31 cellular contexts compared by ENCODE assay signal in genomic region chr15:23567921-23568320, GRCh38. TPM values are rescaled to one million over a fixed set of nuclear protein-coding genes. Genes with fewer than 3 reads are reported as not detected.
A peak's percentile ranks its signal among the peaks of the same experiment; 100 is the strongest.
DNase-seq lines count a peak whose midpoint lies in the region; ATAC-seq and TF ChIP-seq lines count a peak whose summit lies in the region.
"Had no signal": no experiment of that assay in that cellular context is flagged by ENCODE, and none has a peak within 500 bp of the region (broad histone marks: within the 10 kb centered on the region; RNA-seq: fewer than 3 reads in every experiment).

No MANE protein-coding gene starts in this region.

- H3F3A ChIP-seq in Loucy (ENCODE audit: low read depth), result no peaks in the 10 kb centered on the region; the same call in 1 of the 2 replicates
- H3F3A ChIP-seq in neural cell (ENCODE audit: insufficient read depth, low read length, poor library complexity, severe bottlenecking), result no peaks in the 10 kb centered on the region

- TF ChIP-seq CTCF in Loucy (conservative IDR thresholded peaks at IDR 0.05; ENCODE audit: low read length) (no peak), brain (conservative IDR thresholded peaks at IDR 0.05) (no peak), neural cell (IDR thresholded peaks at IDR 0.05; ENCODE audit: poor library complexity, severe bottlenecking) (no peak)
- no peak for TF ChIP-seq CTCF in activated CD8-positive, alpha-beta T cell treated with anti-CD3 and anti-CD28 coated beads for 36 hours (IDR thresholded peaks at IDR 0.05)

- no peak for TF ChIP-seq EP300 in neural cell (conservative IDR thresholded peaks at IDR 0.05; ENCODE audit: poor library complexity, severe bottlenecking)

- H3K27ac Mint-ChIP-seq in brain, result peak overlapping the region; percentile 46 to 96 (median 84)
- no peak overlapping the region for H3K27ac Mint-ChIP-seq in activated CD4-positive, alpha-beta memory T cell treated with anti-CD3 and anti-CD28 coated beads, Interleukin-2, amount 10 ng/mL, durations not matched to agents 7 days and 5 days
- no peak overlapping the region for H3K27ac Mint-ChIP-seq in activated CD8-positive, alpha-beta T cell treated with anti-CD3 and anti-CD28 coated beads for 36 hours
- H3K27ac Mint-ChIP-seq: activated naive CD8-positive, alpha-beta T cell treated with anti-CD3 and anti-CD28 coated beads for 36 hours; H9; mesothelial cell of epicardium; stimulated activated memory B cell treated with anti-CD40 and anti-IgM and Interleukin-4, amounts not matched to agents 10 μg/mL and 1 μg/mL and 100 μg/mL, for 72 hours had no signal

- POLR2A ChIA-PET in activated CD4-positive, alpha-beta memory T cell treated with anti-CD3 and anti-CD28 coated beads, Interleukin-2, amount 10 ng/mL, durations not matched to agents 7 days and 5 days (lab: Charles Lee), result no interaction called here
- POLR2A ChIA-PET in activated CD8-positive, alpha-beta T cell treated with anti-CD3 and anti-CD28 coated beads for 36 hours (lab: Charles Lee), result no interaction called here

- no peaks in the 10 kb centered on the region for H3K9me3 ChIP-seq in BLaER1
- H3K9me3 ChIP-seq in Loucy (ENCODE audit: insufficient read depth, low read depth, low read length), result no peaks in the 10 kb centered on the region
- no peaks in the 10 kb centered on the region for H3K9me3 ChIP-seq in neural cell (ENCODE audit: low read length)
- H3K9me3 ChIP-seq: SJSA1, upper lobe of left lung had no signal

- H3K4me2 ChIP-seq in BLaER1 (0 out of 2 replicates have a peak overlapping the region, but pooled peaks have one; percentile 26), Loucy (ENCODE audit: low read depth, low read length, poor library complexity, severe bottlenecking) (peak overlapping the region; percentile 80), neural cell (ENCODE audit: low read length) (peak overlapping the region; percentile 52)

- H3K79me2 ChIP-seq in Loucy (ENCODE audit: insufficient read depth, low read length) (peaks cover 67% of the 10 kb centered on the region), neural cell (replicated peaks; ENCODE audit: insufficient read depth, low read length) (peaks cover 68% of the 10 kb centered on the region)

- no peak overlapping the region for H3K9ac ChIP-seq in BLaER1
- H3K9ac ChIP-seq in Loucy (ENCODE audit: low read depth, low read length, poor library complexity, severe bottlenecking), result peak overlapping the region; percentile 31
- peak overlapping the region; percentile 42 for H3K9ac ChIP-seq in neural cell (ENCODE audit: low read length)
- H3K9ac ChIP-seq: KMS-11 had no signal

- H2AFZ ChIP-seq in Loucy (ENCODE audit: low read length) (no peak overlapping the region), neural cell (ENCODE audit: low read depth, low read length) (no peak overlapping the region)

- no peaks in the 10 kb centered on the region for H3K27me3 ChIP-seq in BLaER1
- peaks cover 4% of the 10 kb centered on the region for H3K27me3 ChIP-seq in Loucy (ENCODE audit: insufficient read depth, low read length, poor library complexity, severe bottlenecking)
- no peaks in the 10 kb centered on the region for H3K27me3 ChIP-seq in neural cell (ENCODE audit: insufficient read depth, low read depth, low read length)
- H3K27me3 ChIP-seq: SJSA1, upper lobe of left lung had no signal

- H3K27ac ChIP-seq in BLaER1, result no peak overlapping the region
- H3K27ac ChIP-seq in neural cell (ENCODE audit: low read length), result peak overlapping the region; percentile 71
- H3K27ac ChIP-seq: KMS-11, SJSA1, skin epidermis, upper lobe of left lung, WERI-Rb-1 had no signal

- CTCF ChIA-PET in activated CD4-positive, alpha-beta memory T cell treated with anti-CD3 and anti-CD28 coated beads, Interleukin-2, amount 10 ng/mL, durations not matched to agents 7 days and 5 days (lab: Charles Lee), result no interaction called here
- CTCF ChIA-PET in activated CD8-positive, alpha-beta T cell treated with anti-CD3 and anti-CD28 coated beads for 36 hours (lab: Charles Lee), result interaction anchor here (1.3 kb wide), 1 partner anchor 74 kb away, joined by 5 read pairs; no protein-coding TSS in a partner anchor

- intact Hi-C loops in activated CD8-positive, alpha-beta T cell treated with anti-CD3 and anti-CD28 coated beads for 36 hours (cut with micrococcal nuclease), result no loop called here

- H3K36me3 Mint-ChIP-seq in brain, result no peaks in the 10 kb centered on the region
- no peaks in the 10 kb centered on the region for H3K36me3 Mint-ChIP-seq in activated CD4-positive, alpha-beta memory T cell treated with anti-CD3 and anti-CD28 coated beads, Interleukin-2, amount 10 ng/mL, durations not matched to agents 7 days and 5 days (ENCODE audit: low read depth)
- H3K36me3 Mint-ChIP-seq in activated CD8-positive, alpha-beta T cell treated with anti-CD3 and anti-CD28 coated beads for 36 hours (ENCODE audit: low read depth), result no peaks in the 10 kb centered on the region
- H3K36me3 Mint-ChIP-seq: activated naive CD8-positive, alpha-beta T cell treated with anti-CD3 and anti-CD28 coated beads for 36 hours; mesothelial cell of epicardium; stimulated activated memory B cell treated with anti-CD40 and anti-IgM and Interleukin-4, amounts not matched to agents 10 μg/mL and 1 μg/mL and 100 μg/mL, for 72 hours had no signal

- no peaks in the 10 kb centered on the region for H3K9me2 ChIP-seq in Loucy (replicated peaks; ENCODE audit: low read depth, low read length)
- no peaks in the 10 kb centered on the region for H3K9me2 ChIP-seq in neural cell (ENCODE audit: insufficient read depth, low read length)

- no peak overlapping the region for H3K4me3 ChIP-seq in BLaER1
- H3K4me3 ChIP-seq in Loucy (ENCODE audit: low read length, poor library complexity, severe bottlenecking), result peak overlapping the region; percentile 92
- H3K4me3 ChIP-seq in neural cell (ENCODE audit: low read length), result peak overlapping the region; percentile 68
- H3K4me3 ChIP-seq: SJSA1, skin epidermis, upper lobe of left lung had no signal

- peaks cover 0 to 10% (median 4%) of the 10 kb centered on the region in 5 experiments for H3K9me3 Mint-ChIP-seq in brain
- H3K9me3 Mint-ChIP-seq in activated CD4-positive, alpha-beta memory T cell treated with anti-CD3 and anti-CD28 coated beads, Interleukin-2, amount 10 ng/mL, durations not matched to agents 7 days and 5 days, result peaks cover 5% of the 10 kb centered on the region
- no peaks in the 10 kb centered on the region for H3K9me3 Mint-ChIP-seq in activated CD8-positive, alpha-beta T cell treated with anti-CD3 and anti-CD28 coated beads for 36 hours

- H3K27me3 Mint-ChIP-seq in brain, result peaks cover 9% of the 10 kb centered on the region
- H3K27me3 Mint-ChIP-seq in activated CD4-positive, alpha-beta memory T cell treated with anti-CD3 and anti-CD28 coated beads, Interleukin-2, amount 10 ng/mL, durations not matched to agents 7 days and 5 days, result peaks cover 4% of the 10 kb centered on the region
- H3K27me3 Mint-ChIP-seq in activated CD8-positive, alpha-beta T cell treated with anti-CD3 and anti-CD28 coated beads for 36 hours, result no peaks in the 10 kb centered on the region
- H3K27me3 Mint-ChIP-seq: activated naive CD8-positive, alpha-beta T cell treated with anti-CD3 and anti-CD28 coated beads for 36 hours; stimulated activated memory B cell treated with anti-CD40 and anti-IgM and Interleukin-4, amounts not matched to agents 10 μg/mL and 1 μg/mL and 100 μg/mL, for 72 hours had no signal

- H3K4me1 ChIP-seq in BLaER1, result peaks cover 33% of the 10 kb centered on the region
- H3K4me1 ChIP-seq in Loucy (ENCODE audit: insufficient read depth, low read length, poor library complexity, severe bottlenecking), result peaks cover 21% of the 10 kb centered on the region
- H3K4me1 ChIP-seq: SJSA1, upper lobe of left lung had no signal

- no peaks in the 10 kb centered on the region for H3K36me3 ChIP-seq in BLaER1
- no peaks in the 10 kb centered on the region for H3K36me3 ChIP-seq in Loucy (ENCODE audit: insufficient read depth, low read length)
- no peaks in the 10 kb centered on the region for H3K36me3 ChIP-seq in neural cell (ENCODE audit: insufficient read depth, low read length)
- H3K36me3 ChIP-seq: SJSA1, upper lobe of left lung had no signal

- no peak for DNase-seq in activated CD4-positive, alpha-beta memory T cell treated with anti-CD3 and anti-CD28 coated beads, Interleukin-2, amount 10 ng/mL, durations not matched to agents 7 days and 5 days
- DNase-seq in activated CD8-positive, alpha-beta T cell treated with anti-CD3 and anti-CD28 coated beads for 36 hours, result no peak
- DNase-seq: activated CD4-positive, alpha-beta T cell treated with anti-CD3 and anti-CD28 coated beads for 4 hours; activated CD8-positive, alpha-beta memory T cell treated with anti-CD3 and anti-CD28 coated beads for 24 hours; activated naive CD8-positive, alpha-beta T cell treated with anti-CD3 and anti-CD28 coated beads for 36 hours; activated T-cell treated with anti-CD3 and anti-CD28 coated beads for 4 hours; aorta; effector CD8-positive, alpha-beta T cell; H9; naive thymus-derived CD4-positive, alpha-beta T cell; NCI-H2029; NCI-H526 treated with DMSO at 0.1 percent for 48 hours; retina; RPMI8226; T-helper 9 cell; upper lobe of left lung; WERI-Rb-1 had no signal

- no peaks in the 10 kb centered on the region for H4K20me1 ChIP-seq in BLaER1
- peaks cover 60% of the 10 kb centered on the region for H4K20me1 ChIP-seq in Loucy (ENCODE audit: insufficient read depth, low read length, poor library complexity, severe bottlenecking)
- no peaks in the 10 kb centered on the region for H4K20me1 ChIP-seq in neural cell (ENCODE audit: insufficient read depth)

- peaks cover 61% of the 10 kb centered on the region for H3K4me1 Mint-ChIP-seq in brain
- H3K4me1 Mint-ChIP-seq in activated CD4-positive, alpha-beta memory T cell treated with anti-CD3 and anti-CD28 coated beads, Interleukin-2, amount 10 ng/mL, durations not matched to agents 7 days and 5 days, result peaks cover 5% of the 10 kb centered on the region
- H3K4me1 Mint-ChIP-seq in activated CD8-positive, alpha-beta T cell treated with anti-CD3 and anti-CD28 coated beads for 36 hours (ENCODE audit: low read depth), result no peaks in the 10 kb centered on the region
- H3K4me1 Mint-ChIP-seq: activated naive CD8-positive, alpha-beta T cell treated with anti-CD3 and anti-CD28 coated beads for 36 hours; H9; mesothelial cell of epicardium; stimulated activated memory B cell treated with anti-CD40 and anti-IgM and Interleukin-4, amounts not matched to agents 10 μg/mL and 1 μg/mL and 100 μg/mL, for 72 hours had no signal

- no peak for ATAC-seq in GM21619 (IDR thresholded peaks at IDR 0.05; ENCODE audit: unreplicated experiment)
- no peak for ATAC-seq in activated CD8-positive, alpha-beta T cell treated with anti-CD3 and anti-CD28 coated beads for 36 hours
- ATAC-seq in GM19463 (IDR thresholded peaks at IDR 0.05; ENCODE audit: unreplicated experiment), result no peak
- ATAC-seq: naive thymus-derived CD4-positive, alpha-beta T cell; stimulated activated memory B cell treated with anti-CD40 and anti-IgM and Interleukin-4, amounts not matched to agents 10 μg/mL and 1 μg/mL and 100 μg/mL, for 72 hours had no signal

- H3K4me3 Mint-ChIP-seq in brain, result peak overlapping the region; percentile 78 to 84 (median 82)
- no peak overlapping the region for H3K4me3 Mint-ChIP-seq in activated CD4-positive, alpha-beta memory T cell treated with anti-CD3 and anti-CD28 coated beads, Interleukin-2, amount 10 ng/mL, durations not matched to agents 7 days and 5 days
- no peak overlapping the region for H3K4me3 Mint-ChIP-seq in activated CD8-positive, alpha-beta T cell treated with anti-CD3 and anti-CD28 coated beads for 36 hours
- H3K4me3 Mint-ChIP-seq: H9; mesothelial cell of epicardium; stimulated activated memory B cell treated with anti-CD40 and anti-IgM and Interleukin-4, amounts not matched to agents 10 μg/mL and 1 μg/mL and 100 μg/mL, for 72 hours had no signal

- TF ChIP-seq RAD21 in neural cell (conservative IDR thresholded peaks at IDR 0.05), result no peak

RNA-seq across cellular contexts. Expression of gene MKRN3, which starts 2.4 kb away (rescaled TPM):
- 6.5 TPM for polyA plus RNA-seq in brain (ENCODE audit: insufficient read depth, low read depth, low replicate concordance)
- 10.7 and 13.9 TPM in 2 replicates for polyA plus RNA-seq in neural cell
- polyA minus RNA-seq in neural cell, result 20.5 and 23.1 TPM in 2 replicates
- total RNA-seq in activated CD4-positive, alpha-beta memory T cell treated with anti-CD3 and anti-CD28 coated beads, Interleukin-2, amount 10 ng/mL, durations not matched to agents 7 days and 5 days, result 1 to 10 TPM; 4.4 to 5.0 TPM
- 1 to 10 TPM; 1.3 to 1.6 TPM for total RNA-seq in activated CD8-positive, alpha-beta T cell treated with anti-CD3 and anti-CD28 coated beads for 36 hours
- total RNA-seq: H9, osteocyte had no signal
- polyA plus RNA-seq: keratinocyte, liver had no signal

Comparison
In these comparisons a context has a peak if more than half of its experiments do, and no peak if none do; other contexts are left out.
1. H3K4me2 ChIP-seq: peak in every context shown above with its lines; median percentile 80 in Loucy; 52 in neural cell; 26 in BLaER1.
2. H3K27ac Mint-ChIP-seq: peak in brain (5 of 5); none in activated CD4-positive, alpha-beta memory T cell treated with anti-CD3 and anti-CD28 coated beads, Interleukin-2, amount 10 ng/mL, durations not matched to agents 7 days and 5 days (single experiment) and activated CD8-positive, alpha-beta T cell treated with anti-CD3 and anti-CD28 coated beads for 36 hours (single experiment).
3. H3K4me3 Mint-ChIP-seq: peak in brain (5 of 5); none in activated CD4-positive, alpha-beta memory T cell treated with anti-CD3 and anti-CD28 coated beads, Interleukin-2, amount 10 ng/mL, durations not matched to agents 7 days and 5 days (single experiment) and activated CD8-positive, alpha-beta T cell treated with anti-CD3 and anti-CD28 coated beads for 36 hours (single experiment).